ENCODE assay signal across 8 cellular contexts in genomic region chr13:29847501-29847983, GRCh38. TPM values are rescaled to one million over a fixed set of nuclear protein-coding genes. Genes with fewer than 3 reads are reported as not detected.
DNase-seq lines count a peak whose midpoint lies in the region; ATAC-seq and TF ChIP-seq lines count a peak whose summit lies in the region.

No MANE protein-coding gene starts in this region.

- H3K27ac ChIP-seq in Panc1 (ENCODE audit: low read length) (peak overlapping the region; percentile 80), mucosa of rectum (ENCODE audit: low read depth in 2 of 2, low read length in 2 of 2) (peak overlapping the region; percentile 64 to 80), vagina (peak overlapping the region; percentile 98)

- TF ChIP-seq CTCF in Panc1 (IDR thresholded peaks at IDR 0.05) (no peak), vagina (IDR thresholded peaks at IDR 0.05) (no peak)

- no TSS peak for BruUV-seq in Panc1 (replicated peaks; lab: Mats Ljungman, UMichigan)

- H3K27ac Mint-ChIP-seq in activated naive CD4-positive, alpha-beta T cell treated with anti-CD3 and anti-CD28 coated beads, Interleukin-2, amount 10 ng/mL, durations not matched to agents 7 days and 5 days = peak overlapping the region; percentile 80
- peak overlapping the region; percentile 99 for H3K27ac Mint-ChIP-seq in dendritic cell treated with granulocyte-macrophage colony-stimulating factor and Interleukin-4, amounts not matched to agents 40 ng/mL and 50 ng/mL, for 4 days

- H3K4me3 ChIP-seq in Panc1 (ENCODE audit: low read depth in 2 of 2, low read length in 2 of 2) (peak overlapping the region; percentile 74 to 87), mucosa of rectum (ENCODE audit: low read length in 2 of 2) (peak overlapping the region; percentile 68 to 79), vagina (peak overlapping the region; percentile 78 to 83)

- peak overlapping the region; percentile 82 for H3K4me3 Mint-ChIP-seq in activated naive CD4-positive, alpha-beta T cell treated with anti-CD3 and anti-CD28 coated beads, Interleukin-2, amount 10 ng/mL, durations not matched to agents 7 days and 5 days
- peak overlapping the region; percentile 92 for H3K4me3 Mint-ChIP-seq in dendritic cell treated with granulocyte-macrophage colony-stimulating factor and Interleukin-4, amounts not matched to agents 40 ng/mL and 50 ng/mL, for 4 days

- POLR2A ChIA-PET in Panc1 (lab: Charles Lee) = interaction anchor here (0.6 kb wide), 1 partner anchor 1068 kb away, joined by 4 read pairs; no protein-coding TSS in a partner anchor

- H3K9me3 Mint-ChIP-seq in activated naive CD4-positive, alpha-beta T cell treated with anti-CD3 and anti-CD28 coated beads, Interleukin-2, amount 10 ng/mL, durations not matched to agents 7 days and 5 days = no peaks in the 10 kb centered on the region
- H3K9me3 Mint-ChIP-seq in dendritic cell treated with granulocyte-macrophage colony-stimulating factor and Interleukin-4, amounts not matched to agents 40 ng/mL and 50 ng/mL, for 4 days = no peaks in the 10 kb centered on the region

- H3K36me3 ChIP-seq in Panc1 (ENCODE audit: control insufficient read depth, insufficient read depth, low read length) = peaks cover 2% of the 10 kb centered on the region; the same call in 1 of the 2 replicates
- H3K36me3 ChIP-seq in mucosa of rectum (ENCODE audit: control insufficient read depth in 2 of 2, insufficient read depth in 2 of 2, low read length in 2 of 2) = no peaks in the 10 kb centered on the region
- no peaks in the 10 kb centered on the region for H3K36me3 ChIP-seq in vagina

- H3K4me1 ChIP-seq in Panc1 (ENCODE audit: control insufficient read depth, insufficient read depth, low read length) (peaks cover 14% of the 10 kb centered on the region; the same call in 1 of the 2 replicates), mucosa of rectum (ENCODE audit: control insufficient read depth in 2 of 2, insufficient read depth in 2 of 2, low read length in 2 of 2) (peaks cover 10 to 11% of the 10 kb centered on the region in 2 donors), vagina (peaks cover 30% of the 10 kb centered on the region)

- H3K9ac ChIP-seq in mucosa of rectum (ENCODE audit: low read depth in 1 of 2, low read length in 2 of 2) = peak overlapping the region; percentile 61 to 67

- H3K4me1 Mint-ChIP-seq in activated naive CD4-positive, alpha-beta T cell treated with anti-CD3 and anti-CD28 coated beads, Interleukin-2, amount 10 ng/mL, durations not matched to agents 7 days and 5 days = peaks cover 35% of the 10 kb centered on the region
- peaks cover 35% of the 10 kb centered on the region for H3K4me1 Mint-ChIP-seq in dendritic cell treated with granulocyte-macrophage colony-stimulating factor and Interleukin-4, amounts not matched to agents 40 ng/mL and 50 ng/mL, for 4 days (ENCODE audit: low read depth)

- intact Hi-C loops in Panc1 (cut with micrococcal nuclease; ENCODE audit: unreplicated experiment) = loop anchor here (2.0 kb wide), 2 partner anchors 69 to 265 kb away; no protein-coding TSS in a partner anchor
- intact Hi-C loops in dendritic cell treated with granulocyte-macrophage colony-stimulating factor and Interleukin-4, amounts not matched to agents 40 ng/mL and 50 ng/mL, for 4 days (cut with micrococcal nuclease) = loop anchor here (5.0 kb wide), 2 partner anchors 75 to 80 kb away; no protein-coding TSS in a partner anchor
- intact Hi-C loops in vagina (cut with DNase I) = loop anchor here (10.0 kb wide), 2 partner anchors 267 to 617 kb away; partner anchors contain the start of gene HMGB1

- peak; percentile 28 for DNase-seq in activated naive CD4-positive, alpha-beta T cell treated with anti-CD3 and anti-CD28 coated beads, Interleukin-2, amount 10 ng/mL, durations not matched to agents 7 days and 5 days
- DNase-seq in activated naive CD4-positive, alpha-beta T cell treated with anti-CD3 and anti-CD28 coated beads, Interleukin-2, amount 50 U/mL, for 16 hours = no peak
- DNase-seq in Panc1 (ENCODE audit: low read depth, low spot score) (no peak), vagina (ENCODE audit: extremely low spot score in 2 of 2) (no peak), NCI-H446 treated with DMSO at 0.1 percent for 48 hours (lab: John Stamatoyannopoulos, UW) (no peak)

- H3K9me3 ChIP-seq in Panc1 (ENCODE audit: control insufficient read depth, insufficient read depth, low read depth, low read length) (no peaks in the 10 kb centered on the region), mucosa of rectum (ENCODE audit: control insufficient read depth in 2 of 2, low read length in 2 of 2) (no peaks in the 10 kb centered on the region), vagina (no peaks in the 10 kb centered on the region)

- peaks cover 5% of the 10 kb centered on the region for H3K36me3 Mint-ChIP-seq in activated naive CD4-positive, alpha-beta T cell treated with anti-CD3 and anti-CD28 coated beads, Interleukin-2, amount 10 ng/mL, durations not matched to agents 7 days and 5 days
- H3K36me3 Mint-ChIP-seq in dendritic cell treated with granulocyte-macrophage colony-stimulating factor and Interleukin-4, amounts not matched to agents 40 ng/mL and 50 ng/mL, for 4 days (ENCODE audit: low read depth) = peaks cover 31% of the 10 kb centered on the region

- H3K27me3 Mint-ChIP-seq in activated naive CD4-positive, alpha-beta T cell treated with anti-CD3 and anti-CD28 coated beads, Interleukin-2, amount 10 ng/mL, durations not matched to agents 7 days and 5 days = peaks cover 4% of the 10 kb centered on the region
- no peaks in the 10 kb centered on the region for H3K27me3 Mint-ChIP-seq in dendritic cell treated with granulocyte-macrophage colony-stimulating factor and Interleukin-4, amounts not matched to agents 40 ng/mL and 50 ng/mL, for 4 days

- no peak for TF ChIP-seq POLR2A in vagina (IDR thresholded peaks at IDR 0.05)

- H3K27me3 ChIP-seq in Panc1 (ENCODE audit: control insufficient read depth, insufficient read depth, low read length) = no peaks in the 10 kb centered on the region
- no peaks in the 10 kb centered on the region for H3K27me3 ChIP-seq in mucosa of rectum (ENCODE audit: control insufficient read depth in 2 of 2, insufficient read depth in 2 of 2, low read length in 2 of 2)
- no peaks in the 10 kb centered on the region for H3K27me3 ChIP-seq in vagina

- in situ Hi-C loops in Panc1 (cut with HindIII; ENCODE audit: low pct_unique_long_range_greater_than_20kb, low sequenced_read_pairs) = no loop called here

- ATAC-seq in Panc1 (peak; percentile 34), HG02981 (IDR thresholded peaks at IDR 0.05; ENCODE audit: unreplicated experiment) (no peak)

- CTCF ChIA-PET in activated naive CD4-positive, alpha-beta T cell treated with anti-CD3 and anti-CD28 coated beads, Interleukin-2, amount 10 ng/mL, durations not matched to agents 7 days and 5 days (lab: Charles Lee) = interaction anchor here (0.9 to 12.7 kb wide), 4 partner anchors 13 to 265 kb away, joined by 4 to 156 read pairs (median 8); no protein-coding TSS in a partner anchor
- CTCF ChIA-PET in Panc1 (lab: Charles Lee) = interaction anchor here (2.3 kb wide), 1 partner anchor 77 kb away, joined by 6 read pairs; no protein-coding TSS in a partner anchor

RNA-seq across cellular contexts. Expression of gene UBL3, which starts 2.9 kb away (rescaled TPM):
- total RNA-seq in Panc1 (2021; ENCODE audit: unreplicated experiment) (11.1 TPM), vagina (33.4 TPM)
- 5.6 TPM for polyA plus RNA-seq in Panc1 (2012; ENCODE audit: insufficient read length)
